9 cellular contexts compared by ENCODE assay signal in genomic region chr10:103916254-103916653, GRCh38. TPM values are rescaled to one million over a fixed set of nuclear protein-coding genes. Genes with fewer than 3 reads are reported as not detected.
A peak's percentile ranks its signal among the peaks of the same experiment; 100 is the strongest.
DNase-seq lines count a peak whose midpoint lies in the region; ATAC-seq, FAIRE-seq and TF ChIP-seq lines count a peak whose summit lies in the region.
"Had no signal": no experiment of that assay in that cellular context is flagged by ENCODE, and none has a peak within 500 bp of the region (broad histone marks: within the 10 kb centered on the region; RNA-seq: fewer than 3 reads in every experiment).

No MANE protein-coding gene starts in this region.

- POLR2A ChIA-PET in K562 (lab: Yijun Ruan, JAX): no interaction called here

- no peak for FAIRE-seq in K562 (lab: Jason Lieb, UNC)

- H3K4me2 ChIP-seq in K562 (ENCODE audit: insufficient read depth, low read length): peak overlapping the region; percentile 55

- H3K79me2 ChIP-seq in K562 (ENCODE audit: control insufficient read depth, insufficient read depth, low read length): peaks cover 21% of the 10 kb centered on the region

- no peak overlapping the region for H3K27ac ChIP-seq in K562 (ENCODE audit: extremely low read depth, low read depth, low read length)
- peak overlapping the region; percentile 93 to 97 (median 95) for H3K27ac ChIP-seq in upper lobe of left lung

- no peak for TF ChIP-seq RAD21 in K562 (CRISPR knock-in tag; conservative IDR thresholded peaks at IDR 0.05 in 1 of 2, IDR thresholded peaks at IDR 0.05 in 1 of 2)

- H3K4me1 Mint-ChIP-seq in activated naive CD4-positive, alpha-beta T cell treated with anti-CD3 and anti-CD28 coated beads, Interleukin-2, amount 50 U/mL, for 24 hours: peaks cover 56% of the 10 kb centered on the region

- peak overlapping the region in 1 of 2 experiments; percentile 86; a peak in 1 of 4 replicates for H3K9ac ChIP-seq in K562 (ENCODE audit: insufficient read depth in 1 of 2, low read depth in 2 of 2, low read length in 2 of 2)

- peaks cover 8% of the 10 kb centered on the region for H3K9me3 Mint-ChIP-seq in activated naive CD4-positive, alpha-beta T cell treated with anti-CD3 and anti-CD28 coated beads, Interleukin-2, amount 50 U/mL, for 24 hours

- BruUV-seq in K562 (replicated peaks; lab: Mats Ljungman, UMichigan): no TSS peak

- TF ChIP-seq EP300 in K562 (IDR thresholded peaks at IDR 0.05; ENCODE audit: low read length): no peak
- peak in 1 of 4 donors; percentile 33 for TF ChIP-seq EP300 in upper lobe of left lung (IDR thresholded peaks at IDR 0.05)

- peak overlapping the region; percentile 97 for H3K27ac Mint-ChIP-seq in activated naive CD4-positive, alpha-beta T cell treated with anti-CD3 and anti-CD28 coated beads, Interleukin-2, amount 50 U/mL, for 24 hours

- ATAC-seq in K562 (no peak), upper lobe of left lung (ENCODE audit: low FRiP score in 2 of 2) (no peak), GM21423 (IDR thresholded peaks at IDR 0.05; ENCODE audit: unreplicated experiment) (no peak), omental fat pad (ENCODE audit: low FRiP score) (no peak)

- H3K27me3 ChIP-seq in K562 (ENCODE audit: control insufficient read depth in 2 of 2, insufficient read depth in 2 of 2, low read length in 2 of 2) (no peaks in the 10 kb centered on the region), upper lobe of left lung (no peaks in the 10 kb centered on the region)

- H3K4me3 Mint-ChIP-seq in activated naive CD4-positive, alpha-beta T cell treated with anti-CD3 and anti-CD28 coated beads, Interleukin-2, amount 50 U/mL, for 24 hours: peak overlapping the region; percentile 96

- no peaks in the 10 kb centered on the region for H3K9me1 ChIP-seq in K562 (ENCODE audit: control insufficient read depth, insufficient read depth, low read length)

- CTCF ChIA-PET in K562 (lab: Yijun Ruan, JAX; ENCODE audit: low intra/inter-chr PET ratio): no interaction called here

- TF ChIP-seq POLR2A in K562 (conservative IDR thresholded peaks at IDR 0.05) (no peak), upper lobe of left lung (IDR thresholded peaks at IDR 0.05) (no peak)

- no peak overlapping the region for H3K4me3 ChIP-seq in K562
- H3K4me3 ChIP-seq in upper lobe of left lung: peak overlapping the region; percentile 26 to 73 (median 67)

- in situ Hi-C loops in K562 (cut with MboI): no loop called here

- H3K9me3 ChIP-seq in K562 (replicated peaks; ENCODE audit: control insufficient read depth, insufficient read depth, low read depth, low read length) (no peaks in the 10 kb centered on the region; the same call in 1 of the 2 replicates), upper lobe of left lung (no peaks in the 10 kb centered on the region)

- intact Hi-C loops in K562 (cut with micrococcal nuclease): loop anchor here (5.0 kb wide), 1 partner anchor 206 kb away; the partner anchor contains the start of gene SFR1

- H3K36me3 ChIP-seq in K562 (ENCODE audit: control insufficient read depth, insufficient read depth, low read length) (no peaks in the 10 kb centered on the region; the same call in 2 of the 3 replicates), upper lobe of left lung (no peaks in the 10 kb centered on the region)

- 21% methylated on average over 1 of the region's 1 CpG for WGBS in K562 (ENCODE audit: insufficient coverage, low coverage, missing lambda C conversion rate)
- 5 to 23% methylated on average over 1 of the region's 1 CpG for WGBS in upper lobe of left lung, 2 donors

- no peak overlapping the region for H2AFZ ChIP-seq in K562 (ENCODE audit: low read depth, low read length)

- no peak for TF ChIP-seq CTCF in K562 (IDR thresholded peaks at IDR 0.05 in 2 of 3, conservative IDR thresholded peaks at IDR 0.05 in 1 of 3; ENCODE audit: insufficient read depth in 2 of 3, low read depth in 1 of 3, low read length in 3 of 3)
- no peak for TF ChIP-seq CTCF in upper lobe of left lung (IDR thresholded peaks at IDR 0.05)
- TF ChIP-seq CTCF in omental fat pad (IDR thresholded peaks at IDR 0.05): no peak

- 0 out of 2 replicates have a peak, but pooled peaks cover 3% of the 10 kb centered on the region for H4K20me1 ChIP-seq in K562 (replicated peaks; ENCODE audit: control insufficient read depth, insufficient read depth, low read length)

- no peak for DNase-seq in activated naive CD4-positive, alpha-beta T cell treated with Interleukin-2 at 50 U/mL for 16 hours
- no peak for DNase-seq in K562 (ENCODE audit: extremely low read depth in 1 of 4, low spot score in 3 of 4)
- peak; percentile 14 to 87 for DNase-seq in lung microvascular endothelial cell (ENCODE audit: low read depth in 2 of 2)
- DNase-seq in upper lobe of left lung: no peak
- no peak for DNase-seq in omental fat pad (ENCODE audit: low spot score)
- no peak for DNase-seq in glomerular visceral epithelial cell (ENCODE audit: extremely low spot score)
- DNase-seq: NCI-H1417 had no signal

- H3K4me1 ChIP-seq in K562 (replicated peaks in 1 of 2; ENCODE audit: control insufficient read depth in 2 of 2, insufficient read depth in 2 of 2, low read length in 2 of 2) (peaks cover 6 to 9% of the 10 kb centered on the region in 2 experiments), upper lobe of left lung (peaks cover 37 to 51% (median 46%) of the 10 kb centered on the region in 4 donors)

- no peaks in the 10 kb centered on the region for H3K27me3 Mint-ChIP-seq in activated naive CD4-positive, alpha-beta T cell treated with anti-CD3 and anti-CD28 coated beads, Interleukin-2, amount 50 U/mL, for 24 hours

- H3K36me3 Mint-ChIP-seq in activated naive CD4-positive, alpha-beta T cell treated with anti-CD3 and anti-CD28 coated beads, Interleukin-2, amount 50 U/mL, for 24 hours: peaks cover 14% of the 10 kb centered on the region

TF ChIP-seq in K562, 482 proteins besides CTCF, POLR2A, EP300 and RAD21:
- TF ChIP-seq BDP1 (IDR thresholded peaks at IDR 0.05; ENCODE audit: insufficient read depth, insufficient read length) (no peak), NFIC (IDR thresholded peaks at IDR 0.05) (peak; percentile 36; the same call in 1 of the 2 replicates)

RNA-seq across cellular contexts. Expression of gene STN1, which starts 1.7 kb away (rescaled TPM):
- 5.1 and 6.2 TPM in 2 replicates for total RNA-seq in K562 (2011; cell fraction: chromatin; rRNA removed; ENCODE audit: low replicate concordance)
- 3.3 and 3.8 TPM in 2 replicates for total RNA-seq in K562 (2011; cell fraction: nucleolus; rRNA removed)
- total RNA-seq in K562 (2011; cell fraction: nucleoplasm; rRNA removed): 4.1 and 5.1 TPM in 2 replicates
- total RNA-seq in K562 (2014; rRNA removed) (9.2 and 10.2 TPM in 2 replicates), K562 (2014; rRNA removed; fragmentation: Illumina TruSeq; extraction: Trizol) (13.6 and 13.8 TPM in 2 replicates), K562 (2015; rRNA removed; fragmentation: Illumina TruSeq; extraction: Trizol) (13.8 and 15.3 TPM in 2 replicates), K562 (2021) (9.0 and 9.1 TPM in 2 replicates), lung microvascular endothelial cell (24.2 and 31.0 TPM in 2 replicates), upper lobe of left lung (10 to 100 TPM; 36.3 to 71.4 (median 53.4) TPM), omental fat pad (10 to 100 TPM; 15.4 to 44.7 (median 21.1) TPM)
- polyA plus RNA-seq in K562 (2011; rRNA removed) (19.2 and 19.6 TPM in 2 replicates), K562 (2014; fragmentation: Illumina TruSeq; extraction: Trizol) (12.4 and 14.6 TPM in 2 replicates), K562 (2014; fragmentation: Nextera tagmentation; extraction: Ambion mirVana) (10 to 100 TPM; 12.0 to 16.0 TPM), K562 (2014; rRNA removed) (11.2 and 11.6 TPM in 2 replicates)
- polyA plus RNA-seq in K562 (2011; cell fraction: cytosol; rRNA removed): 11.3 and 16.5 TPM in 2 replicates
- polyA plus RNA-seq in K562 (2011; cell fraction: nucleus; rRNA removed): 7.0 and 12.2 TPM in 2 replicates
- polyA plus RNA-seq in K562 (2012): 12.3 and 16.5 TPM in 2 replicates
- polyA minus RNA-seq in K562 (2011; rRNA and poly(A)+ RNA removed): 16.5 and 19.9 TPM in 2 replicates
- 5.0 and 6.6 TPM in 2 replicates for polyA minus RNA-seq in K562 (2011; cell fraction: cytosol; rRNA and poly(A)+ RNA removed)
- 2.8 and 8.0 TPM in 2 replicates for polyA minus RNA-seq in K562 (2011; cell fraction: nucleus; rRNA and poly(A)+ RNA removed)

RNA-seq across cellular contexts. Expression of gene SLK, which starts 50.7 kb away (rescaled TPM):
- total RNA-seq in K562 (2011; cell fraction: chromatin; rRNA removed; ENCODE audit: low replicate concordance): 5.1 and 25.0 TPM in 2 replicates
- total RNA-seq in K562 (2011; cell fraction: nucleolus; rRNA removed): 3.5 and 4.9 TPM in 2 replicates
- 8.1 and 11.5 TPM in 2 replicates for total RNA-seq in K562 (2011; cell fraction: nucleoplasm; rRNA removed)
- total RNA-seq in K562 (2014; rRNA removed) (24.0 and 39.9 TPM in 2 replicates), K562 (2014; rRNA removed; fragmentation: Illumina TruSeq; extraction: Trizol) (40.0 and 43.5 TPM in 2 replicates), K562 (2015; rRNA removed; fragmentation: Illumina TruSeq; extraction: Trizol) (37.4 and 39.0 TPM in 2 replicates), K562 (2021) (21.6 and 23.4 TPM in 2 replicates), lung microvascular endothelial cell (41.4 and 70.4 TPM in 2 replicates), upper lobe of left lung (100 to 1,000 TPM in 1 of 6 donors, 10 to 100 TPM in 5; 38.7 to 103 (median 58.1) TPM), omental fat pad (10 to 100 TPM; 49.0 to 97.0 (median 61.8) TPM)
- polyA plus RNA-seq in K562 (2011; rRNA removed) (10.6 and 14.9 TPM in 2 replicates), K562 (2014; fragmentation: Illumina TruSeq; extraction: Trizol) (21.3 and 26.4 TPM in 2 replicates), K562 (2014; fragmentation: Nextera tagmentation; extraction: Ambion mirVana) (1 to 10 TPM; 8.2 to 9.2 TPM), K562 (2014; rRNA removed) (12.7 and 15.5 TPM in 2 replicates)
- polyA plus RNA-seq in K562 (2011; cell fraction: cytosol; rRNA removed): 1.9 and 3.7 TPM in 2 replicates
- polyA plus RNA-seq in K562 (2011; cell fraction: nucleus; rRNA removed): 5.5 and 6.3 TPM in 2 replicates
- polyA plus RNA-seq in K562 (2012): 15.6 and 19.0 TPM in 2 replicates
- 32.3 and 40.0 TPM in 2 replicates for polyA minus RNA-seq in K562 (2011; rRNA and poly(A)+ RNA removed)
- 19.4 and 19.6 TPM in 2 replicates for polyA minus RNA-seq in K562 (2011; cell fraction: cytosol; rRNA and poly(A)+ RNA removed)
- polyA minus RNA-seq in K562 (2011; cell fraction: nucleus; rRNA and poly(A)+ RNA removed): 6.3 and 13.2 TPM in 2 replicates

Comparison
In these comparisons a context has a peak if more than half of its experiments do, and no peak if none do; other contexts are left out.
1. DNase-seq: peak in lung microvascular endothelial cell (2 of 2); none in activated naive CD4-positive, alpha-beta T cell treated with Interleukin-2 at 50 U/mL for 16 hours (single experiment), K562 (0 of 4), upper lobe of left lung (0 of 2), omental fat pad (single experiment) and glomerular visceral epithelial cell (single experiment).